ENCODE assay signal across 25 cellular contexts in genomic region chr5:38709678-38710306, GRCh38.
DNase-seq lines count a peak whose midpoint lies in the region; ATAC-seq and TF ChIP-seq lines count a peak whose summit lies in the region.
"Had no signal": no experiment of that assay in that cellular context is flagged by ENCODE, and none has a peak within 500 bp of the region (broad histone marks: within the 10 kb centered on the region; RNA-seq: fewer than 3 reads in every experiment).

No MANE protein-coding gene starts in this region.

- in situ Hi-C loops in IMR-90 (cut with MboI; ENCODE audit: low sequenced_read_pairs), result no loop called here

- no peak overlapping the region for H3K14ac ChIP-seq in IMR-90 (replicated peaks; ENCODE audit: low read depth, low read length)

- H2AK5ac ChIP-seq in IMR-90 (ENCODE audit: low read depth, low read length), result no peak overlapping the region
- H2AK5ac ChIP-seq in mesendoderm (ENCODE audit: low read length), result no peak overlapping the region

- CTCF ChIA-PET in SK-N-SH (lab: Yijun Ruan, JAX), result interaction anchor here (1.0 to 1.2 kb wide), 4 partner anchors 14 to 268 kb away, joined by 3 to 4 read pairs (median 4); no protein-coding TSS in a partner anchor
- CTCF ChIA-PET in IMR-90 (lab: Yijun Ruan, JAX), result interaction anchor here (0.7 kb wide), 1 partner anchor 268 kb away, joined by 3 read pairs; no protein-coding TSS in a partner anchor

- WGBS in SK-N-SH (ENCODE audit: low lambda C conversion rate), result 33% methylated on average over 2 of the region's 2 CpGs
- no CpG with 5 or more reads among the region's 2 CpGs for WGBS in IMR-90 (ENCODE audit: extremely low coverage in 2 of 2, insufficient read length in 1 of 2), 2 experiments
- WGBS in mesendoderm (ENCODE audit: extremely low coverage, insufficient coverage, low lambda C conversion rate), result no CpG with 5 or more reads among the region's 2 CpGs

- H3K79me2 ChIP-seq in SK-N-SH (ENCODE audit: insufficient read depth) (no peaks in the 10 kb centered on the region), mesendoderm (ENCODE audit: control insufficient read depth, insufficient read depth, low read length) (no peaks in the 10 kb centered on the region)

- intact Hi-C loops in IMR-90 (cut with micrococcal nuclease), result no loop called here

- no peaks in the 10 kb centered on the region for H3K9me1 ChIP-seq in IMR-90 (ENCODE audit: insufficient read depth, low read length)

- POLR2A ChIA-PET in SK-N-SH (lab: Yijun Ruan, JAX) (no interaction called here), IMR-90 (lab: Charles Lee; ENCODE audit: unreplicated experiment) (no interaction called here)

- H3K4me1 ChIP-seq in SK-N-SH (ENCODE audit: control insufficient read depth in 1 of 2, insufficient read depth in 2 of 2, low read depth in 1 of 2, low read length in 1 of 2) (peaks cover 0 to 16% of the 10 kb centered on the region in 2 experiments; a peak in 2 of 4 replicates), IMR-90 (ENCODE audit: control insufficient read depth, insufficient read depth, low read length) (no peaks in the 10 kb centered on the region), mesendoderm (ENCODE audit: control insufficient read depth, low read depth, low read length) (peaks cover 9% of the 10 kb centered on the region)
- H3K4me1 ChIP-seq: BLaER1 treated with 17β-estradiol and CSF1 and Interleukin-3, amounts not matched to agents 10 nM and 100 nM; SJCRH30 had no signal

- H3K4me3 ChIP-seq in SK-N-SH (ENCODE audit: low read depth in 2 of 2, low read length in 1 of 2), result no peak overlapping the region
- H3K4me3 ChIP-seq in IMR-90 (ENCODE audit: insufficient read depth, low read depth, low read length), result no peak overlapping the region
- H3K4me3 ChIP-seq in mesendoderm (ENCODE audit: low read length), result no peak overlapping the region
- H3K4me3 ChIP-seq: BLaER1 treated with 17β-estradiol and CSF1 and Interleukin-3, amounts not matched to agents 10 nM and 100 nM; GM12878; SJCRH30 had no signal

- H2BK5ac ChIP-seq in IMR-90 (ENCODE audit: low read depth, low read length, poor library complexity, severe bottlenecking), result no peak overlapping the region
- no peak overlapping the region for H2BK5ac ChIP-seq in mesendoderm (ENCODE audit: low read length)

- H3K18ac ChIP-seq in IMR-90 (ENCODE audit: low read depth, low read length) (no peak overlapping the region), mesendoderm (ENCODE audit: low read length) (no peak overlapping the region)

- H4K8ac ChIP-seq in IMR-90 (ENCODE audit: low read depth in 2 of 2, low read length in 2 of 2) (no peak overlapping the region), mesendoderm (ENCODE audit: low read depth, low read length) (no peak overlapping the region)

- H2BK120ac ChIP-seq in IMR-90 (ENCODE audit: low read depth, low read length), result no peak overlapping the region
- H2BK120ac ChIP-seq in mesendoderm (ENCODE audit: low read depth, low read length), result no peak overlapping the region

- peak; percentile 68 for ATAC-seq in SK-N-SH treated with all-trans-retinoic acid at 6 μM for 48 hours
- ATAC-seq in IMR-90 (ENCODE audit: low read depth), result peak; percentile 76
- no peak for ATAC-seq in GM18907 (IDR thresholded peaks at IDR 0.05; ENCODE audit: unreplicated experiment)
- ATAC-seq in HG02885 (IDR thresholded peaks at IDR 0.05; ENCODE audit: poor library complexity, unreplicated experiment), result no peak
- ATAC-seq: GM12878 had no signal

- H3K27ac ChIP-seq in SK-N-SH (ENCODE audit: low read depth in 2 of 2, low read length in 1 of 2), result no peak overlapping the region
- H3K27ac ChIP-seq in IMR-90 (ENCODE audit: insufficient read depth, low read length), result no peak overlapping the region
- no peak overlapping the region for H3K27ac ChIP-seq in mesendoderm (ENCODE audit: low read depth, low read length)
- peak overlapping the region; percentile 9 for H3K27ac ChIP-seq in substantia nigra (ENCODE audit: low read depth, low read length, poor library complexity, severe bottlenecking)
- H3K27ac ChIP-seq: 22Rv1; BLaER1 treated with 17β-estradiol and CSF1 and Interleukin-3, amounts not matched to agents 10 nM and 100 nM; SJCRH30 had no signal

- H4K91ac ChIP-seq in IMR-90 (ENCODE audit: insufficient read depth, low read depth, low read length), result no peak overlapping the region

- dilution Hi-C loops in IMR-90 (cut with HindIII; ENCODE audit: low sequenced_read_pairs, unreplicated experiment), result no loop called here

- H2BK15ac ChIP-seq in IMR-90 (ENCODE audit: low read depth, low read length), result no peak overlapping the region
- H2BK15ac ChIP-seq in mesendoderm (replicated peaks; ENCODE audit: low read depth), result no peak overlapping the region

- H3K27me3 ChIP-seq in SK-N-SH (ENCODE audit: insufficient read depth), result no peaks in the 10 kb centered on the region
- H3K27me3 ChIP-seq in IMR-90 (ENCODE audit: control insufficient read depth, insufficient read depth, low read length), result peaks cover 6% of the 10 kb centered on the region
- no peaks in the 10 kb centered on the region for H3K27me3 ChIP-seq in mesendoderm (ENCODE audit: insufficient read depth, low read length, poor library complexity)
- H3K27me3 ChIP-seq: BLaER1 treated with 17β-estradiol and CSF1 and Interleukin-3, amounts not matched to agents 10 nM and 100 nM; SJCRH30 had no signal

- H3K4me2 ChIP-seq in SK-N-SH (no peak overlapping the region), IMR-90 (ENCODE audit: low read depth, low read length) (no peak overlapping the region), mesendoderm (ENCODE audit: low read length) (no peak overlapping the region)
- H3K4me2 ChIP-seq: BLaER1 treated with 17β-estradiol and CSF1 and Interleukin-3, amounts not matched to agents 10 nM and 100 nM had no signal

- TF ChIP-seq EP300 in SK-N-SH (IDR thresholded peaks at IDR 0.05; ENCODE audit: borderline replicate concordance in 1 of 2, low read depth in 1 of 2, low read length in 1 of 2), result no peak

- no peak overlapping the region for H2BK20ac ChIP-seq in IMR-90 (ENCODE audit: low read depth, low read length)

- TF ChIP-seq POLR2A in IMR-90 (IDR thresholded peaks at IDR 0.05; ENCODE audit: low read depth, low read length), result no peak

- H4K5ac ChIP-seq in IMR-90 (ENCODE audit: low read depth, low read length) (no peak overlapping the region), mesendoderm (ENCODE audit: low read length) (no peak overlapping the region)

- no peaks in the 10 kb centered on the region for H3K79me1 ChIP-seq in IMR-90 (ENCODE audit: low read depth in 1 of 2, low read length in 2 of 2)
- H3K79me1 ChIP-seq in mesendoderm (ENCODE audit: low read length), result no peaks in the 10 kb centered on the region

- H3K4ac ChIP-seq in IMR-90 (ENCODE audit: low read depth, low read length), result no peak overlapping the region
- no peak overlapping the region for H3K4ac ChIP-seq in mesendoderm (ENCODE audit: low read depth, low read length)

- H2AFZ ChIP-seq in SK-N-SH (ENCODE audit: low read depth) (no peak overlapping the region), IMR-90 (replicated peaks; ENCODE audit: low read length, poor library complexity) (no peak overlapping the region)

- H3F3A ChIP-seq in SK-N-SH (replicated peaks; ENCODE audit: insufficient read depth), result no peaks in the 10 kb centered on the region

- no peak overlapping the region for H3K56ac ChIP-seq in IMR-90 (ENCODE audit: extremely low read depth, insufficient read depth, low read length)
- H3K56ac ChIP-seq in mesendoderm (ENCODE audit: low read length), result peak overlapping the region; percentile 37

- H3K9me3 ChIP-seq in SK-N-SH, result no peaks in the 10 kb centered on the region
- no peaks in the 10 kb centered on the region for H3K9me3 ChIP-seq in IMR-90 (ENCODE audit: control insufficient read depth, insufficient read depth, low read length)
- H3K9me3 ChIP-seq: BLaER1 treated with 17β-estradiol and CSF1 and Interleukin-3, amounts not matched to agents 10 nM and 100 nM; Caco-2 had no signal

- H3K9ac ChIP-seq in SK-N-SH, result no peak overlapping the region
- H3K9ac ChIP-seq in IMR-90 (ENCODE audit: low read depth, low read length), result no peak overlapping the region
- no peak overlapping the region for H3K9ac ChIP-seq in mesendoderm (ENCODE audit: low read length)
- H3K9ac ChIP-seq: BLaER1 treated with 17β-estradiol and CSF1 and Interleukin-3, amounts not matched to agents 10 nM and 100 nM had no signal

- no peak for TF ChIP-seq CTCF in SK-N-SH (IDR thresholded peaks at IDR 0.05)
- TF ChIP-seq CTCF in IMR-90 (conservative IDR thresholded peaks at IDR 0.05; ENCODE audit: low read depth, low read length), result no peak

- no peak for TF ChIP-seq RAD21 in SK-N-SH (IDR thresholded peaks at IDR 0.05; ENCODE audit: low read length)
- no peak for TF ChIP-seq RAD21 in IMR-90 (IDR thresholded peaks at IDR 0.05; ENCODE audit: low read length)

- DNase-seq in SK-N-SH (no peak), IMR-90 (no peak), mesendoderm (no peak), substantia nigra (lab: John Stamatoyannopoulos, UW) (no peak), retina (no peak)
- DNase-seq: ACHN; Caco-2; CD4-positive, alpha-beta memory T cell; DMS 273 treated with DMSO at 0.1 percent for 48 hours; DMS79 treated with DMSO at 0.1 percent for 48 hours; H9; NCI-H1105; NCI-H146; NCI-H2029; NCI-H2227 treated with DMSO at 0.1 percent for 48 hours; NCI-H510A; NCI-H748 treated with DMSO at 0.1 percent for 48 hours; NK-92 treated with Interleukin-12 subunit alpha and Interleukin-12 subunit beta, amount 100 ng/mL, for 24 hours; SJCRH30 had no signal

- H3K36me3 ChIP-seq in SK-N-SH (replicated peaks in 1 of 2; ENCODE audit: control insufficient read depth in 1 of 2, insufficient read depth in 2 of 2, low read length in 1 of 2) (no peaks in the 10 kb centered on the region), IMR-90 (ENCODE audit: control insufficient read depth, insufficient read depth, low read length) (no peaks in the 10 kb centered on the region), mesendoderm (ENCODE audit: control insufficient read depth, insufficient read depth, low read length) (no peaks in the 10 kb centered on the region)
- H3K36me3 ChIP-seq: BLaER1 treated with 17β-estradiol and CSF1 and Interleukin-3, amounts not matched to agents 10 nM and 100 nM; SJCRH30 had no signal

- H3K23ac ChIP-seq in IMR-90 (ENCODE audit: low read depth, low read length) (no peak overlapping the region), mesendoderm (ENCODE audit: low read length) (no peak overlapping the region)

- H3K9me2 ChIP-seq in SK-N-SH, result no peaks in the 10 kb centered on the region

- H4K20me1 ChIP-seq in SK-N-SH (ENCODE audit: insufficient read depth) (no peaks in the 10 kb centered on the region), IMR-90 (ENCODE audit: insufficient read depth, low read length) (no peaks in the 10 kb centered on the region)
- H4K20me1 ChIP-seq: BLaER1 treated with 17β-estradiol and CSF1 and Interleukin-3, amounts not matched to agents 10 nM and 100 nM had no signal

- no peak overlapping the region for H2AK9ac ChIP-seq in IMR-90 (replicated peaks; ENCODE audit: low read depth, low read length, poor library complexity)

- BruUV-seq in IMR-90 (replicated peaks; lab: Mats Ljungman, UMichigan), result no TSS peak

TF ChIP-seq in SK-N-SH, 30 proteins besides CTCF, POLR2A, EP300 and RAD21:
- TF ChIP-seq SIN3A (IDR thresholded peaks at IDR 0.05; ENCODE audit: borderline replicate concordance, low read depth, low read length) (no peak), MEF2A (IDR thresholded peaks at IDR 0.05; ENCODE audit: borderline replicate concordance, low read depth) (no peak)

TF ChIP-seq in IMR-90, 13 proteins besides CTCF, POLR2A, EP300 and RAD21:
- TF ChIP-seq BHLHE40 (IDR thresholded peaks at IDR 0.05; ENCODE audit: low read depth, low read length) (no peak), RCOR1 (IDR thresholded peaks at IDR 0.05; ENCODE audit: insufficient replicate concordance, low read length) (no peak)

Comparison
In these comparisons a context has a peak if more than half of its experiments do, and no peak if none do; other contexts are left out.
1. ATAC-seq: peak in SK-N-SH treated with all-trans-retinoic acid at 6 μM for 48 hours (single experiment) and IMR-90 (single experiment); none in GM18907 (single experiment) and HG02885 (single experiment).